12 cellular contexts compared by ENCODE assay signal in the genomic region with DNA sequence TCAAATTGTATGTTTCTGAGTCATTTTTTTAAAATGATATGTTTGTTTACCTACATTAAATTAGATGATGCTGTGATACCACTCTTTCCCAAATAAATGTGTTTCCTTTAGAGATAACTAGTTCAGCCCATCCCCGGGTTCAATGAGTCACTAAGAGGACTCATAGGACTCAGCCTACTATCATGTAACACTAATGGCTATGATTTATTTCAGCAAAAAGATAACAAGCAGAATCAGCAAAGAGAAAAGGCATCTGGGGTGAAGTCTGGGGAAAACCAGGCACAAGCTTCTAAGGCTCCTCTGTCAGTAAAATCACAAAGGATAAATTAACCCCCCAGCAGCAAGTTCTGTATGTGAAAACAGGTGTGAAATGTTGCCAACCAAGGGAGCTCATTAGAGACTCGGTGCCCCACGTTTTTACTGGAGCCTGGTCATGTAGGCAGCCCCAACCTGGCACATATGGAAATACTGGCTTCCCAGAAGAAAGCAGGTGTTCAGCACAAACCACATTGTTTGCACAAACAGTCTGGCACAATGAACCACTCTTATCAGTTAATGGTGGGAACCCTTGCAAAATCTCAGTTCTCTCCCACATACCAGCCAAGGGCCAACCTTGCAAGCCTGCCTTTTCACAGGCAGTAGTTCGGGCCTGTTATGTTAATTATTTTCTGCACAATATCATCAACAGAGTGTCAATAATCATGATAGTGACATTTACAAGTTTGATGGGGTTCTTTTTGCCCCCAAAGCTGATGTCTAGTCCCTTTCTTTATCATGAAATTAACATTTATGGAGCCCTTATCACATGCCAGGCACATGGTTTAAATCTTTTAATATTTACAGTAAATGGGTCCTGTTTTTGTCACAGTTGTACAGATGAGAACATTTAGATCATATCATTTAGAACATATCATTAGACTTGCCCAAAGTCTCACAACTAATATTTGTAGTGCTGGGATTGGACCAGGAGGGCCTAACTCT. TPM values are rescaled to one million over a fixed set of nuclear protein-coding genes. Genes with fewer than 3 reads are reported as not detected.
A peak's percentile ranks its signal among the peaks of the same experiment; 100 is the strongest.
DNase-seq lines count a peak whose midpoint lies in the region; ATAC-seq and TF ChIP-seq lines count a peak whose summit lies in the region.
"Had no signal": no experiment of that assay in that cellular context is flagged by ENCODE, and none has a peak within 500 bp of the region (broad histone marks: within the 10 kb centered on the region; RNA-seq: fewer than 3 reads in every experiment).

No MANE protein-coding gene starts in this region.

- H3K4ac ChIP-seq in mesenchymal stem cell (ENCODE audit: low read depth in 1 of 2, low read length in 2 of 2): peak overlapping the region in 1 of 2 experiments; percentile 76

- DNase-seq in DND-41 (peak; percentile 53), NCI-H2029 (lab: John Stamatoyannopoulos, UW) (peak; percentile 91), SJSA1 (ENCODE audit: low read depth in 1 of 2, low spot score in 2 of 2) (peak; percentile 55 to 57), mesenchymal stem cell (peak; percentile 56), A673 (ENCODE audit: low spot score) (no peak), left ventricle myocardium superior (no peak)
- no peak for DNase-seq in activated naive CD4-positive, alpha-beta T cell treated with anti-CD3 and anti-CD28 coated beads, Interleukin-2, amount 50 U/mL, for 72 hours (ENCODE audit: low spot score in 2 of 2)
- DNase-seq: activated B cell treated with CpG ODN at 0.5 μM for 24 hours; activated naive CD4-positive, alpha-beta T cell treated with Interleukin-2 at 50 U/mL for 16 hours; CD4-positive, alpha-beta T cell; stimulated activated CD4-positive, alpha-beta T cell treated with anti-CD3 and anti-CD28 coated beads, Interleukin-1b, Interleukin-23, amount 100 ng/mL, for 48 hours had no signal

- H4K91ac ChIP-seq in mesenchymal stem cell (ENCODE audit: low read length): no peak overlapping the region

- ATAC-seq in DND-41 (ENCODE audit: insufficient read depth, low read depth) (peak; percentile 81), HG03108 (IDR thresholded peaks at IDR 0.05; ENCODE audit: unreplicated experiment) (no peak), left ventricle myocardium superior (no peak)
- no peak for ATAC-seq in activated naive CD4-positive, alpha-beta T cell treated with anti-CD3 and anti-CD28 coated beads, Interleukin-2, amount 50 U/mL, for 72 hours

- no peaks in the 10 kb centered on the region for H3K9me3 ChIP-seq in DND-41 (ENCODE audit: insufficient read depth, low read length, severe bottlenecking)
- no peaks in the 10 kb centered on the region for H3K9me3 ChIP-seq in SJSA1 (replicated peaks)
- no peaks in the 10 kb centered on the region for H3K9me3 ChIP-seq in mesenchymal stem cell (ENCODE audit: control insufficient read depth, low read length)
- no peaks in the 10 kb centered on the region for H3K9me3 ChIP-seq in A673 (ENCODE audit: low read depth, low read length, poor library complexity, severe bottlenecking)

- H2AFZ ChIP-seq in DND-41 (ENCODE audit: low read depth, low read length) (no peak overlapping the region), mesenchymal stem cell (ENCODE audit: low read depth, low read length) (no peak overlapping the region)

- H3K4me1 ChIP-seq in DND-41 (ENCODE audit: insufficient read depth, low read length) (peaks cover 17% of the 10 kb centered on the region), SJSA1 (replicated peaks) (peaks cover 31% of the 10 kb centered on the region), mesenchymal stem cell (ENCODE audit: control insufficient read depth, insufficient read depth, low read depth, low read length) (peaks cover 4% of the 10 kb centered on the region), A673 (ENCODE audit: insufficient read depth, low read length, poor library complexity, severe bottlenecking) (no peaks in the 10 kb centered on the region)

- H2BK5ac ChIP-seq in mesenchymal stem cell (ENCODE audit: low read depth, low read length, poor library complexity, severe bottlenecking): no peak overlapping the region

- no peak overlapping the region for H2BK15ac ChIP-seq in mesenchymal stem cell (ENCODE audit: low read depth, poor library complexity, severe bottlenecking)

- H3K79me1 ChIP-seq in mesenchymal stem cell (replicated peaks; ENCODE audit: low read length, poor library complexity, severe bottlenecking): no peaks in the 10 kb centered on the region

- no peaks in the 10 kb centered on the region for H3K36me3 ChIP-seq in DND-41 (ENCODE audit: insufficient read depth, low read length)
- no peaks in the 10 kb centered on the region for H3K36me3 ChIP-seq in SJSA1
- H3K36me3 ChIP-seq in mesenchymal stem cell (ENCODE audit: control insufficient read depth in 1 of 2, insufficient read depth in 2 of 2, low read depth in 1 of 2, low read length in 2 of 2): no peaks in the 10 kb centered on the region
- H3K36me3 ChIP-seq in A673 (ENCODE audit: insufficient read depth, low read length, poor library complexity, severe bottlenecking): no peaks in the 10 kb centered on the region

- H3K18ac ChIP-seq in mesenchymal stem cell (ENCODE audit: low read depth in 1 of 2, low read length in 2 of 2): peak overlapping the region; percentile 30 to 44

- CTCF ChIA-PET in A673 (lab: Charles Lee): no interaction called here

- H3K27ac Mint-ChIP-seq in activated naive CD4-positive, alpha-beta T cell treated with anti-CD3 and anti-CD28 coated beads, Interleukin-2, amount 50 U/mL, for 72 hours: no peak overlapping the region
- H3K27ac Mint-ChIP-seq: activated B cell treated with CpG ODN at 0.5 μM for 24 hours; CD4-positive, alpha-beta T cell had no signal

- no peak overlapping the region for H3K23ac ChIP-seq in mesenchymal stem cell (ENCODE audit: low read length in 2 of 2)

- peak overlapping the region; percentile 75 for H2AK5ac ChIP-seq in mesenchymal stem cell (ENCODE audit: low read length, severe bottlenecking)

- no peaks in the 10 kb centered on the region for H3K27me3 ChIP-seq in DND-41 (ENCODE audit: insufficient read depth, low read length, poor library complexity)
- H3K27me3 ChIP-seq in SJSA1 (replicated peaks): no peaks in the 10 kb centered on the region
- no peaks in the 10 kb centered on the region for H3K27me3 ChIP-seq in mesenchymal stem cell (ENCODE audit: control insufficient read depth in 1 of 2, insufficient read depth in 1 of 2, low read length in 2 of 2)
- H3K27me3 ChIP-seq in A673 (replicated peaks; ENCODE audit: insufficient read depth, low read depth, low read length, poor library complexity): no peaks in the 10 kb centered on the region

- no peak overlapping the region for H3K4me2 ChIP-seq in DND-41 (ENCODE audit: insufficient read depth, low read length)
- H3K4me2 ChIP-seq in mesenchymal stem cell (ENCODE audit: low read length, poor library complexity, severe bottlenecking): no peak overlapping the region

- H3K14ac ChIP-seq in mesenchymal stem cell (ENCODE audit: low read length in 2 of 2): no peak overlapping the region

- no peak overlapping the region for H3K4me3 ChIP-seq in DND-41 (ENCODE audit: low read depth in 1 of 2, low read length in 2 of 2)
- no peak overlapping the region for H3K4me3 ChIP-seq in SJSA1
- no peak overlapping the region for H3K4me3 ChIP-seq in mesenchymal stem cell (ENCODE audit: insufficient read depth in 1 of 2, low read depth in 1 of 2, low read length in 2 of 2)
- H3K4me3 ChIP-seq in A673 (ENCODE audit: low read depth, low read length, poor library complexity, severe bottlenecking): no peak overlapping the region

- H3K36me3 Mint-ChIP-seq in activated naive CD4-positive, alpha-beta T cell treated with anti-CD3 and anti-CD28 coated beads, Interleukin-2, amount 50 U/mL, for 72 hours: no peaks in the 10 kb centered on the region

- 40% methylated on average over 3 of the region's 4 CpGs for WGBS in mesenchymal stem cell

- POLR2A ChIA-PET in A673 (lab: Charles Lee; ENCODE audit: low non-redundant PET): interaction anchor here (0.5 kb wide), 1 partner anchor 171 kb away, joined by 3 read pairs; no protein-coding TSS in a partner anchor

- H3K9me3 Mint-ChIP-seq in activated naive CD4-positive, alpha-beta T cell treated with anti-CD3 and anti-CD28 coated beads, Interleukin-2, amount 50 U/mL, for 72 hours: no peaks in the 10 kb centered on the region
- H3K9me3 Mint-ChIP-seq: activated B cell treated with CpG ODN at 0.5 μM for 24 hours; CD4-positive, alpha-beta T cell had no signal

- H3K27ac ChIP-seq in DND-41 (ENCODE audit: low read length) (no peak overlapping the region), SJSA1 (no peak overlapping the region), mesenchymal stem cell (ENCODE audit: low read length, poor library complexity, severe bottlenecking) (no peak overlapping the region), A673 (ENCODE audit: low read depth, low read length, poor library complexity, severe bottlenecking) (no peak overlapping the region)

- intact Hi-C loops in A673 (cut with micrococcal nuclease; ENCODE audit: unreplicated experiment) (no loop called here), left ventricle myocardium superior (cut with micrococcal nuclease) (no loop called here)

- H4K20me1 ChIP-seq in DND-41 (ENCODE audit: insufficient read depth, low read length): no peaks in the 10 kb centered on the region

- H2BK120ac ChIP-seq in mesenchymal stem cell (ENCODE audit: low read depth, low read length): no peak overlapping the region

- H3K9ac ChIP-seq in DND-41 (ENCODE audit: low read depth, low read length) (no peak overlapping the region), mesenchymal stem cell (ENCODE audit: low read length) (no peak overlapping the region)

- H4K8ac ChIP-seq in mesenchymal stem cell (ENCODE audit: low read length): no peak overlapping the region

- H2BK12ac ChIP-seq in mesenchymal stem cell (ENCODE audit: low read length in 2 of 2): peak overlapping the region in 1 of 2 experiments; percentile 64

- TF ChIP-seq CTCF in DND-41 (IDR thresholded peaks at IDR 0.05; ENCODE audit: borderline replicate concordance, extremely low read depth, low read length, poor library complexity, severe bottlenecking) (no peak), A673 (conservative IDR thresholded peaks at IDR 0.05; ENCODE audit: low read depth, low read length) (no peak)

- BruUV-seq in A673 (replicated peaks; lab: Mats Ljungman, UMichigan): no TSS peak

- H3K79me2 ChIP-seq in DND-41 (ENCODE audit: insufficient read depth, low read length): no peaks in the 10 kb centered on the region

RNA-seq across cellular contexts. Expression of gene CNN3, which starts 23.1 kb away (rescaled TPM):
- 543 and 602 TPM in 2 replicates for total RNA-seq in SJSA1 (2014; rRNA removed; shearing (Covaris generic))
- polyA plus RNA-seq in mesenchymal stem cell (2013, experiment 1 of 2): 226 TPM
- 232 TPM for polyA plus RNA-seq in mesenchymal stem cell (2013, experiment 2 of 2)
- 233 and 260 TPM in 2 replicates for total RNA-seq in A673 (2021)
- total RNA-seq in left ventricle myocardium superior: 51.8 TPM
- total RNA-seq in activated naive CD4-positive, alpha-beta T cell treated with anti-CD3 and anti-CD28 coated beads, Interleukin-2, amount 50 U/mL, for 72 hours: 1 to 10 TPM; 4.4 to 5.9 TPM

Comparison
In these comparisons a context has a peak if more than half of its experiments do, and no peak if none do; other contexts are left out.
1. DNase-seq: peak in DND-41 (single experiment), NCI-H2029 (single experiment), SJSA1 (2 of 2) and mesenchymal stem cell (single experiment); none in A673 (single experiment), left ventricle myocardium superior (single experiment) and activated naive CD4-positive, alpha-beta T cell treated with anti-CD3 and anti-CD28 coated beads, Interleukin-2, amount 50 U/mL, for 72 hours (0 of 2).